1 cellular context compared by ENCODE assay signal in genomic region chr4:13484045-13484748, GRCh38.
TF ChIP-seq lines count a peak whose summit lies in the region.

Gene RAB28 (minus strand): TSS chr4:13484340.

TF ChIP-seq in H1, 55 proteins besides CTCF, POLR2A, EP300 and RAD21:
- TF ChIP-seq POU5F1 (IDR thresholded peaks at IDR 0.05; ENCODE audit: low read depth, low read length) (no peak), HDAC2 (IDR thresholded peaks at IDR 0.05; ENCODE audit: borderline replicate concordance in 1 of 2, low read depth in 2 of 2, low read length in 2 of 2) (no peak), YY1 (IDR thresholded peaks at IDR 0.05; ENCODE audit: low read depth, low read length) (peak; percentile 93), HDAC6 (IDR thresholded peaks at IDR 0.05; ENCODE audit: low read depth, low read length) (no peak), KDM4A (IDR thresholded peaks at IDR 0.05; ENCODE audit: low read depth, low read length, severe bottlenecking) (no peak), SP2 (IDR thresholded peaks at IDR 0.05; ENCODE audit: low read length) (no peak), KDM5A (IDR thresholded peaks at IDR 0.05; ENCODE audit: low read length) (peak; percentile 41; the same call in 1 of the 2 replicates), PHF8 (conservative IDR thresholded peaks at IDR 0.05; ENCODE audit: low read depth, low read length) (peak; percentile 72; the same call in 1 of the 2 replicates), CHD2 (IDR thresholded peaks at IDR 0.05; ENCODE audit: low read length) (no peak), RXRA (IDR thresholded peaks at IDR 0.05; ENCODE audit: insufficient read depth, low read depth, low read length) (no peak), BACH1 (IDR thresholded peaks at IDR 0.05; ENCODE audit: low read length) (no peak), NRF1 (IDR thresholded peaks at IDR 0.05; ENCODE audit: low read depth, low read length) (no peak), TCF12 (IDR thresholded peaks at IDR 0.05; ENCODE audit: low read depth, low read length) (no peak), CREB1 (IDR thresholded peaks at IDR 0.05) (peak; percentile 96), USF2 (IDR thresholded peaks at IDR 0.05; ENCODE audit: low read length) (no peak), SRF (IDR thresholded peaks at IDR 0.05; ENCODE audit: low read depth, low read length) (peak; percentile 50; the same call in 1 of the 2 replicates), SAP30 (IDR thresholded peaks at IDR 0.05; ENCODE audit: insufficient read depth, insufficient replicate concordance, low read length) (no peak), EGR1 (IDR thresholded peaks at IDR 0.05; ENCODE audit: borderline replicate concordance, low read depth, low read length) (0 out of 2 replicates have a peak, but pooled peaks have one; percentile 22), FOSL1 (IDR thresholded peaks at IDR 0.05; ENCODE audit: insufficient read depth, low read depth, low read length) (no peak), ASH2L (IDR thresholded peaks at IDR 0.05; ENCODE audit: low read length) (peak; percentile 72), NANOG (IDR thresholded peaks at IDR 0.05; ENCODE audit: insufficient read depth, low read depth, low read length, poor library complexity, severe bottlenecking) (no peak), GTF2F1 (IDR thresholded peaks at IDR 0.05; ENCODE audit: borderline replicate concordance, low read depth, low read length) (no peak), ATF3 (IDR thresholded peaks at IDR 0.05; ENCODE audit: insufficient read depth, low read depth, low read length) (no peak), SIRT6 (IDR thresholded peaks at IDR 0.05; ENCODE audit: low read length) (no peak), JUND (IDR thresholded peaks at IDR 0.05; ENCODE audit: low read length) (peak; percentile 93), JUN (IDR thresholded peaks at IDR 0.05; ENCODE audit: low read depth, low read length) (no peak), CTBP2 (IDR thresholded peaks at IDR 0.05; ENCODE audit: borderline replicate concordance, insufficient read depth, insufficient read length, low read length) (no peak), BCL11A (IDR thresholded peaks at IDR 0.05; ENCODE audit: low read depth in 2 of 2, low read length in 2 of 2) (no peak), RBBP5 (IDR thresholded peaks at IDR 0.05; ENCODE audit: borderline replicate concordance, low read depth, low read length) (no peak), TBP (IDR thresholded peaks at IDR 0.05; ENCODE audit: low read depth, low read length) (peak; percentile 74), TAF1 (IDR thresholded peaks at IDR 0.05; ENCODE audit: low read depth, low read length) (peak; percentile 95), KDM1A (IDR thresholded peaks at IDR 0.05; ENCODE audit: borderline replicate concordance, low read length) (no peak), EZH2 (IDR thresholded peaks at IDR 0.05; ENCODE audit: low read depth, low read length, severe bottlenecking) (no peak), SP1 (IDR thresholded peaks at IDR 0.05; ENCODE audit: low read depth, low read length) (no peak; the same call in 1 of the 2 replicates), TEAD4 (IDR thresholded peaks at IDR 0.05; ENCODE audit: low read depth, low read length) (peak; percentile 59; the same call in 1 of the 2 replicates), E2F6 (IDR thresholded peaks at IDR 0.05) (0 out of 2 replicates have a peak, but pooled peaks have one; percentile 10), SUZ12 (IDR thresholded peaks at IDR 0.05; ENCODE audit: low read length) (no peak), MAFK (IDR thresholded peaks at IDR 0.05; ENCODE audit: low read depth, low read length) (no peak), RNF2 (IDR thresholded peaks at IDR 0.05; ENCODE audit: borderline replicate concordance, low read depth, low read length, missing control alignments, poor library complexity, severe bottlenecking) (no peak), SIN3A (conservative IDR thresholded peaks at IDR 0.05 in 1 of 2, IDR thresholded peaks at IDR 0.05 in 1 of 2; ENCODE audit: low read depth in 1 of 2, low read length in 2 of 2) (0 out of 4 replicates have a peak, but pooled peaks of 1 of the 2 experiments have one; percentile 29), CHD1 (IDR thresholded peaks at IDR 0.05; ENCODE audit: low read depth, low read length) (peak; percentile 91), MAX (IDR thresholded peaks at IDR 0.05) (no peak), CEBPB (IDR thresholded peaks at IDR 0.05; ENCODE audit: low read depth, low read length) (no peak), SIX5 (IDR thresholded peaks at IDR 0.05; ENCODE audit: low read depth, low read length) (0 out of 2 replicates have a peak, but pooled peaks have one; percentile 21), GABPA (IDR thresholded peaks at IDR 0.05; ENCODE audit: borderline replicate concordance, insufficient read depth, low read length) (no peak), TAF7 (optimal IDR thresholded peaks at IDR 0.05; ENCODE audit: borderline replicate concordance, low read depth, low read length) (peak; percentile 75), POLR2AphosphoS5 (IDR thresholded peaks at IDR 0.05; ENCODE audit: low read depth, low read length) (peak; percentile 38; the same call in 1 of the 2 replicates), SP4 (IDR thresholded peaks at IDR 0.05; ENCODE audit: low read length) (no peak), BRCA1 (IDR thresholded peaks at IDR 0.05; ENCODE audit: low read depth, low read length) (no peak), CBX8 (IDR thresholded peaks at IDR 0.05; ENCODE audit: borderline replicate concordance, low read depth, low read length) (no peak), ZNF274 (IDR thresholded peaks at IDR 0.05; ENCODE audit: borderline replicate concordance, extremely low read depth, low read length) (no peak), ATF2 (IDR thresholded peaks at IDR 0.05; ENCODE audit: low read length) (no peak), CBX5 (IDR thresholded peaks at IDR 0.05; ENCODE audit: low read depth, low read length) (no peak), RFX5 (IDR thresholded peaks at IDR 0.05; ENCODE audit: borderline replicate concordance, low read depth, low read length) (no peak), CHD7 (IDR thresholded peaks at IDR 0.05; ENCODE audit: insufficient replicate concordance, low read length) (no peak)
TF ChIP-seq in H1: peak in this region for 17.
